Comparison of ENCODE assay signal across 1 cellular context in genomic region chr9:6239048-6239461, GRCh38.
TF ChIP-seq lines count a peak whose summit lies in the region.

No MANE protein-coding gene starts in this region.

TF ChIP-seq in HepG2, 621 proteins besides CTCF, POLR2A, EP300 and RAD21 (continued from another document and continues in another):
- TF ChIP-seq TEF (CRISPR knock-in tag; IDR thresholded peaks at IDR 0.05) (no peak), SALL1 (CRISPR knock-in tag; IDR thresholded peaks at IDR 0.05) (peak; percentile 61; the same call in 1 of the 2 replicates), ZNF670 (CRISPR knock-in tag; IDR thresholded peaks at IDR 0.05; ENCODE audit: borderline replicate concordance) (0 out of 2 replicates have a peak, but pooled peaks have one; percentile 34), KLF6 (CRISPR knock-in tag; IDR thresholded peaks at IDR 0.05) (no peak), ZNF326 (CRISPR knock-in tag; IDR thresholded peaks at IDR 0.05; ENCODE audit: borderline replicate concordance) (no peak), ZNF839 (CRISPR knock-in tag; IDR thresholded peaks at IDR 0.05; ENCODE audit: borderline replicate concordance) (no peak), ARID2 (CRISPR knock-in tag; IDR thresholded peaks at IDR 0.05; ENCODE audit: borderline replicate concordance) (no peak), SRSF1 (optimal IDR thresholded peaks at IDR 0.05; ENCODE audit: low read depth, low read length) (no peak), NR2F1 (CRISPR knock-in tag; IDR thresholded peaks at IDR 0.05) (no peak), XRCC5 (optimal IDR thresholded peaks at IDR 0.05; ENCODE audit: low read length) (peak; percentile 11), ZBTB38 (CRISPR knock-in tag; IDR thresholded peaks at IDR 0.05) (no peak), HMGA1 (CRISPR knock-in tag; conservative IDR thresholded peaks at IDR 0.05) (no peak), PRDM10 (CRISPR knock-in tag; IDR thresholded peaks at IDR 0.05; ENCODE audit: low read depth) (peak; percentile 79), ZNF230 (CRISPR knock-in tag; IDR thresholded peaks at IDR 0.05) (no peak), ONECUT2 (CRISPR knock-in tag; IDR thresholded peaks at IDR 0.05) (no peak), NFIC (IDR thresholded peaks at IDR 0.05; ENCODE audit: low read length) (no peak), CEBPZ (IDR thresholded peaks at IDR 0.05; ENCODE audit: low read length) (no peak), PAWR (CRISPR knock-in tag; IDR thresholded peaks at IDR 0.05; ENCODE audit: borderline replicate concordance) (no peak), ZNF318 (CRISPR knock-in tag; IDR thresholded peaks at IDR 0.05) (no peak), ZBTB37 (CRISPR knock-in tag; IDR thresholded peaks at IDR 0.05) (no peak), BATF2 (CRISPR knock-in tag; IDR thresholded peaks at IDR 0.05) (no peak), SSRP1 (CRISPR knock-in tag; IDR thresholded peaks at IDR 0.05) (no peak), NCOR1 (IDR thresholded peaks at IDR 0.05; ENCODE audit: borderline replicate concordance, low read length) (peak; percentile 62; the same call in 1 of the 2 replicates), ZNF513 (CRISPR knock-in tag; conservative IDR thresholded peaks at IDR 0.05) (no peak), MXD4 (CRISPR knock-in tag; IDR thresholded peaks at IDR 0.05) (no peak; the same call in 1 of the 2 replicates), ZNF800 (CRISPR knock-in tag; IDR thresholded peaks at IDR 0.05) (no peak), BRD4 (CRISPR knock-in tag; IDR thresholded peaks at IDR 0.05) (0 out of 2 replicates have a peak, but pooled peaks have one; percentile 26), ZNF296 (CRISPR knock-in tag; conservative IDR thresholded peaks at IDR 0.05) (no peak), RFXANK (CRISPR knock-in tag; IDR thresholded peaks at IDR 0.05) (no peak), ZNF512B (CRISPR knock-in tag; IDR thresholded peaks at IDR 0.05; ENCODE audit: borderline replicate concordance) (no peak)
